In genomic region chr12:95942532-95943230, GRCh38 we compare ENCODE assay signal across 8 cellular contexts. TPM values are rescaled to one million over a fixed set of nuclear protein-coding genes. Genes with fewer than 3 reads are reported as not detected.
DNase-seq lines count a peak whose midpoint lies in the region; ATAC-seq and TF ChIP-seq lines count a peak whose summit lies in the region.

Gene CCDC38, minus strand, starts transcription at chr12:95942614. Its CDS starts 6,105 bp downstream, at chr12:95936509.

- peak; percentile 47 for DNase-seq in DMS79 treated with DMSO at 0.1 percent for 48 hours (lab: John Stamatoyannopoulos, UW)
- DNase-seq in Jurkat, Clone E6-1 (ENCODE audit: low read depth, low spot score) = peak; percentile 90
- DNase-seq in RPMI7951 (ENCODE audit: low read depth) = peak; percentile 76
- peak; percentile 57 to 69 for DNase-seq in activated T-helper 1 cell treated with anti-CD3 and anti-CD28 coated beads, Interleukin-2, amount 50 U/mL, for 16 hours (ENCODE audit: low read depth in 1 of 2, low spot score in 1 of 2)
- DNase-seq in fibroblast of the aortic adventitia (ENCODE audit: low read depth) = peak; percentile 60
- DNase-seq in nephron progenitor cell = peak; percentile 65
- DNase-seq in stimulated activated naive CD8-positive, alpha-beta T cell treated with anti-CD3 and anti-CD28 coated beads, Interleukin-15, amount 100 ng/mL, for 72 hours = peak; percentile 81 to 87

- H3K36me3 Mint-ChIP-seq in nephron progenitor cell (ENCODE audit: low read depth) = no peaks in the 10 kb centered on the region

- H3K4me3 ChIP-seq in Jurkat, Clone E6-1 (ENCODE audit: low read length) = peak within 1 kb of the TSS; percentile 83
- H3K4me3 ChIP-seq in fibroblast of the aortic adventitia (ENCODE audit: low read depth, low read length) = peak within 1 kb of the TSS; percentile 76

- H3K4me3 Mint-ChIP-seq in nephron progenitor cell = peak within 1 kb of the TSS; percentile 94
- peak within 1 kb of the TSS; percentile 89 to 95 for H3K4me3 Mint-ChIP-seq in stimulated activated naive CD8-positive, alpha-beta T cell treated with anti-CD3 and anti-CD28 coated beads, Interleukin-15, amount 100 ng/mL, for 72 hours

- peaks cover 16% of the 10 kb centered on the region for H3K4me1 Mint-ChIP-seq in nephron progenitor cell
- H3K4me1 Mint-ChIP-seq in stimulated activated naive CD8-positive, alpha-beta T cell treated with anti-CD3 and anti-CD28 coated beads, Interleukin-15, amount 100 ng/mL, for 72 hours = peaks cover 10% of the 10 kb centered on the region

- ATAC-seq in GM21737 (IDR thresholded peaks at IDR 0.05; ENCODE audit: unreplicated experiment) = peak; percentile 99
- ATAC-seq in stimulated activated naive CD8-positive, alpha-beta T cell treated with anti-CD3 and anti-CD28 coated beads, Interleukin-15, amount 100 ng/mL, for 72 hours = peak; percentile 98

- H3K27me3 Mint-ChIP-seq in nephron progenitor cell (ENCODE audit: low read depth, poor library complexity) = peaks cover 24% of the 10 kb centered on the region
- H3K27me3 Mint-ChIP-seq in stimulated activated naive CD8-positive, alpha-beta T cell treated with anti-CD3 and anti-CD28 coated beads, Interleukin-15, amount 100 ng/mL, for 72 hours = no peaks in the 10 kb centered on the region

- TF ChIP-seq CTCF in fibroblast of the aortic adventitia (IDR thresholded peaks at IDR 0.05; ENCODE audit: insufficient read depth, low read length) (no peak), nephron progenitor cell (IDR thresholded peaks at IDR 0.05) (no peak)

- peaks cover 8% of the 10 kb centered on the region for H3K9me3 Mint-ChIP-seq in nephron progenitor cell
- no peaks in the 10 kb centered on the region for H3K9me3 Mint-ChIP-seq in stimulated activated naive CD8-positive, alpha-beta T cell treated with anti-CD3 and anti-CD28 coated beads, Interleukin-15, amount 100 ng/mL, for 72 hours

- peak within 1 kb of the TSS; percentile 8 for H3K27ac Mint-ChIP-seq in nephron progenitor cell
- peak within 1 kb of the TSS; percentile 91 to 97 for H3K27ac Mint-ChIP-seq in stimulated activated naive CD8-positive, alpha-beta T cell treated with anti-CD3 and anti-CD28 coated beads, Interleukin-15, amount 100 ng/mL, for 72 hours

RNA-seq across cellular contexts. Expression of gene CCDC38, which starts in this region (rescaled TPM):
- 1.3 TPM for polyA plus RNA-seq in Jurkat, Clone E6-1 (2012; ENCODE audit: insufficient read depth, insufficient read length)
- not detected in 2 replicates for total RNA-seq in RPMI7951 (2014; rRNA removed; shearing (Covaris generic))
- not detected in 2 replicates for total RNA-seq in fibroblast of the aortic adventitia (ENCODE audit: low replicate concordance)

Comparison
In these comparisons a context has a peak if more than half of its experiments do, and no peak if none do; other contexts are left out.
1. Peak in every context shown above with its lines: DNase-seq, ATAC-seq and H3K4me3 ChIP-seq.
2. Peak in DNase-seq in RPMI7951; RNA of the gene not detected or under 1 TPM.
3. Peak in DNase-seq and H3K4me3 ChIP-seq in fibroblast of the aortic adventitia; RNA of the gene not detected or under 1 TPM.